In the genomic region with DNA sequence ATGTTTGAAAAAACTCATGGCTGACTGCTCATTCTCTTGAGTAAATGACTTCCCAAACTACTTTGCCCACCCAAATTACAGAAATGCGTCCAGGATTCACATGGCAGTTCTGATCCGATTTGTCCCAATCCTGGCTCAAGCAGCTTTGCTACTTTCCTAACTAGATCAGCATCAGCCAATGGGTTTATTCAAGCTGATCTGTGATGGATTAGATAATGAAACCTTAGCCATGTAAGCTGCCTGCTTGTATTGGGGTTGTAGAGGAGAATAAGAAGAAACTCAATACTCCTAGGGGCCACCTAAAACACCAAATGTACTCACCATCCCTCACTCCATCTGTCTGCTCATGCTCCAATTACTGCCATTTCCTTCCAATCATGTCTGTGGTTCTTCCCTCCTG, we compare ENCODE assay signal across 11 cellular contexts. TPM values are rescaled to one million over a fixed set of nuclear protein-coding genes. Genes with fewer than 3 reads are reported as not detected.
DNase-seq lines count a peak whose midpoint lies in the region; ATAC-seq, FAIRE-seq and TF ChIP-seq lines count a peak whose summit lies in the region.
"Had no signal": no experiment of that assay in that cellular context is flagged by ENCODE, and none has a peak within 500 bp of the region (broad histone marks: within the 10 kb centered on the region; RNA-seq: fewer than 3 reads in every experiment).

No MANE protein-coding gene starts in this region.

- H3K4me3 Mint-ChIP-seq in astrocyte (ENCODE audit: unreplicated experiment) (no peak overlapping the region), nephron progenitor cell (peak overlapping the region; percentile 20)
- H3K4me3 Mint-ChIP-seq: stimulated activated naive B cell treated with anti-CD40 and anti-IgM and Interleukin-4, amounts not matched to agents 10 μg/mL and 1 μg/mL and 100 μg/mL, for 72 hours; T-helper 2 cell treated with Interferon-gamma antibody and Interleukin-4, amounts not matched to agents 5 μg/mL and 100 μg/mL, for 36 hours had no signal

- ATAC-seq in left cardiac atrium (no peak), GM21423 (IDR thresholded peaks at IDR 0.05; ENCODE audit: unreplicated experiment) (no peak)
- ATAC-seq: PC-3; stimulated activated naive B cell treated with anti-CD40 and anti-IgM and Interleukin-4, amounts not matched to agents 10 μg/mL and 1 μg/mL and 100 μg/mL, for 72 hours had no signal

- H3K79me2 ChIP-seq in astrocyte (ENCODE audit: insufficient read depth, low read length), result peaks cover 76% of the 10 kb centered on the region

- H4K20me1 ChIP-seq in astrocyte (ENCODE audit: insufficient read depth, low read length), result peaks cover 72% of the 10 kb centered on the region

- H3K27me3 ChIP-seq in left ventricle myocardium inferior (ENCODE audit: low read depth), result no peaks in the 10 kb centered on the region
- no peaks in the 10 kb centered on the region for H3K27me3 ChIP-seq in astrocyte (ENCODE audit: insufficient read depth, low read length)

- H3K4me1 ChIP-seq in left ventricle myocardium inferior, result peaks cover 66% of the 10 kb centered on the region
- peaks cover 14% of the 10 kb centered on the region for H3K4me1 ChIP-seq in astrocyte (ENCODE audit: insufficient read depth, low read length)

- H3K9me3 ChIP-seq in left ventricle myocardium inferior (replicated peaks), result no peaks in the 10 kb centered on the region
- H3K9me3 ChIP-seq in astrocyte (ENCODE audit: insufficient read depth, low read depth, low read length), result no peaks in the 10 kb centered on the region

- DNase-seq in left ventricle myocardium inferior, result no peak
- no peak for DNase-seq in left cardiac atrium
- no peak for DNase-seq in astrocyte (ENCODE audit: low read depth)
- no peak for DNase-seq in nephron progenitor cell
- DNase-seq in NCI-H526 treated with DMSO at 0.1 percent for 48 hours (lab: John Stamatoyannopoulos, UW), result no peak
- no peak for DNase-seq in RPMI8226
- no peak for DNase-seq in activated T-cell treated with anti-CD3 and anti-CD28 coated beads, Interleukin-2, amount 50 U/mL, for 48 hours
- DNase-seq: PC-3; stimulated activated naive B cell treated with anti-CD40 and anti-IgM and Interleukin-4, amounts not matched to agents 10 μg/mL and 1 μg/mL and 100 μg/mL, for 72 hours had no signal

- H3K4me3 ChIP-seq in left ventricle myocardium inferior (no peak overlapping the region), astrocyte (ENCODE audit: insufficient read depth, low read depth, low read length) (no peak overlapping the region)

- H3K9ac ChIP-seq in astrocyte (ENCODE audit: low read length), result no peak overlapping the region

- peak overlapping the region; percentile 39 for H3K4me2 ChIP-seq in astrocyte (ENCODE audit: low read length)

- H3K4me1 Mint-ChIP-seq in astrocyte (ENCODE audit: low read depth, unreplicated experiment), result peaks cover 39% of the 10 kb centered on the region
- peaks cover 83% of the 10 kb centered on the region for H3K4me1 Mint-ChIP-seq in nephron progenitor cell

- intact Hi-C loops in left ventricle myocardium inferior (cut with micrococcal nuclease), result no loop called here
- intact Hi-C loops in left cardiac atrium (cut with DNase I), result no loop called here

- peaks cover 1% of the 10 kb centered on the region for H3K36me3 Mint-ChIP-seq in astrocyte (ENCODE audit: low read depth, unreplicated experiment)
- peaks cover 44% of the 10 kb centered on the region for H3K36me3 Mint-ChIP-seq in nephron progenitor cell (ENCODE audit: low read depth)
- H3K36me3 Mint-ChIP-seq: stimulated activated naive B cell treated with anti-CD40 and anti-IgM and Interleukin-4, amounts not matched to agents 10 μg/mL and 1 μg/mL and 100 μg/mL, for 72 hours had no signal

- no peak for FAIRE-seq in astrocyte (lab: Jason Lieb, UNC)

- no peak overlapping the region for H3K27ac Mint-ChIP-seq in astrocyte (ENCODE audit: unreplicated experiment)
- peak overlapping the region; percentile 83 for H3K27ac Mint-ChIP-seq in nephron progenitor cell
- H3K27ac Mint-ChIP-seq: stimulated activated naive B cell treated with anti-CD40 and anti-IgM and Interleukin-4, amounts not matched to agents 10 μg/mL and 1 μg/mL and 100 μg/mL, for 72 hours; T-helper 2 cell treated with Interferon-gamma antibody and Interleukin-4, amounts not matched to agents 5 μg/mL and 100 μg/mL, for 36 hours had no signal

- peak overlapping the region; percentile 43 for H3K27ac ChIP-seq in left ventricle myocardium inferior (replicated peaks)
- H3K27ac ChIP-seq in astrocyte (ENCODE audit: low read depth, low read length), result no peak overlapping the region

- H3K27me3 Mint-ChIP-seq in astrocyte (ENCODE audit: low read depth, unreplicated experiment) (no peaks in the 10 kb centered on the region), nephron progenitor cell (ENCODE audit: low read depth, poor library complexity) (no peaks in the 10 kb centered on the region)

- no peaks in the 10 kb centered on the region for H3K9me3 Mint-ChIP-seq in astrocyte (ENCODE audit: unreplicated experiment)
- H3K9me3 Mint-ChIP-seq in nephron progenitor cell, result peaks cover 19% of the 10 kb centered on the region
- H3K9me3 Mint-ChIP-seq: T-helper 2 cell treated with Interferon-gamma antibody and Interleukin-4, amounts not matched to agents 5 μg/mL and 100 μg/mL, for 36 hours had no signal

- no peak overlapping the region for H2AFZ ChIP-seq in astrocyte (ENCODE audit: low read depth, low read length)

- no peaks in the 10 kb centered on the region for H3K36me3 ChIP-seq in left ventricle myocardium inferior
- peaks cover 8% of the 10 kb centered on the region for H3K36me3 ChIP-seq in astrocyte (ENCODE audit: insufficient read depth, low read length)

- TF ChIP-seq CTCF in left ventricle myocardium inferior (IDR thresholded peaks at IDR 0.05; ENCODE audit: borderline replicate concordance) (no peak), astrocyte (IDR thresholded peaks at IDR 0.05; ENCODE audit: insufficient read depth, low read depth, low read length) (no peak), nephron progenitor cell (IDR thresholded peaks at IDR 0.05) (no peak)

RNA-seq across cellular contexts. Expression of a gene that starts 7.0 kb away (rescaled TPM):
- total RNA-seq in left ventricle myocardium inferior (75.4 TPM), left cardiac atrium (10 to 100 TPM; 71.5 to 73.6 TPM), astrocyte (169 and 177 TPM in 2 replicates)
